Comparison of ENCODE assay signal across 1 cellular context in the genomic region with DNA sequence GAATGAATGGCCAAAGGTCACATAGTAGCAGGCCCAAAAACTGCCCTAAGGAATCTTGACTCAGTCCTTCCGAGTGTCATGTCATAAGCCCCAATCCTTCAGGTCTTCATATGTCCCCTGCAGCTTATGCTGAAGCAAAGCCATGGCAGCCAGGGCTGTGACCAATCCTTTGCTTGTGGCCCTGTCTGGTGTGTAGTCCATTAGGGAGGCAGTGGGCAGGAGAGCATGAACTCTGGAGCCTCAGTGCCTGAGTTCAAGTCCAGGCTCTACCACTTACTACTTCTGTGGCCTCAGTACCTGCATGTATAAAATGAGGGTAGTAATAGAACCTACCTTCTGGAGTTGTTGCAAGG.
TF ChIP-seq lines count a peak whose summit lies in the region.

No MANE protein-coding gene starts in this region.

TF ChIP-seq in GM23338, 12 proteins besides CTCF, POLR2A, EP300 and RAD21 (continued from another document):
- TF ChIP-seq ZNF462 (CRISPR knock-in tag; IDR thresholded peaks at IDR 0.05) = no peak
